27 cellular contexts compared by ENCODE assay signal in genomic region chr4:136557396-136557795, GRCh38.
"Had no signal": no experiment of that assay in that cellular context is flagged by ENCODE, and none has a peak within 500 bp of the region (broad histone marks: within the 10 kb centered on the region; RNA-seq: fewer than 3 reads in every experiment).

No MANE protein-coding gene starts in this region.

- ATAC-seq: stimulated activated effector memory CD8-positive, alpha-beta T cell treated with anti-CD3 and anti-CD28 coated beads, Interleukin-12 subunit alpha, Interleukin-12 subunit beta, amount 100 ng/mL, for 72 hours; stimulated activated memory B cell treated with anti-CD40 and anti-IgM and Interleukin-4, amounts not matched to agents 10 μg/mL and 1 μg/mL and 100 μg/mL, for 72 hours; stimulated activated naive B cell treated with anti-CD40 and anti-IgM and Interleukin-4, amounts not matched to agents 10 μg/mL and 1 μg/mL and 100 μg/mL, for 72 hours; stimulated activated naive CD8-positive, alpha-beta T cell treated with anti-CD3 and anti-CD28 coated beads, Interleukin-15, amount 100 ng/mL, for 72 hours; stimulated activated naive CD8-positive, alpha-beta T cell treated with anti-CD3 and anti-CD28 coated beads, Interleukin-15, Interleukin-2, amounts not matched to agents 100 U/mL and 50 U/mL, for 24 hours; upper lobe of right lung had no signal

- H3K36me3 ChIP-seq: stomach, suprapubic skin, thoracic aorta, thyroid gland, tibial artery, tibial nerve, transverse colon, upper lobe of left lung, upper lobe of right lung, uterus, vagina had no signal

- H3K27ac ChIP-seq: stomach, suprapubic skin, testis, thoracic aorta, thyroid gland, tibial artery, tibial nerve, transverse colon, upper lobe of left lung, upper lobe of right lung, uterus, vagina had no signal

- H3K9me3 ChIP-seq: stomach, suprapubic skin, testis, thoracic aorta, thyroid gland, tibial artery, tibial nerve, transverse colon, upper lobe of left lung, upper lobe of right lung, uterus, vagina had no signal

- H3K4me3 ChIP-seq: stomach, suprapubic skin, testis, thoracic aorta, thyroid gland, tibial artery, tibial nerve, transverse colon, upper lobe of left lung, upper lobe of right lung, uterus, vagina had no signal

- FAIRE-seq: urothelium cell line had no signal

- H3K27me3 ChIP-seq: stomach, suprapubic skin, testis, thyroid gland, tibial artery, tibial nerve, transverse colon, upper lobe of left lung, upper lobe of right lung, uterus, vagina had no signal

- DNase-seq: stimulated activated CD4-positive, alpha-beta T cell treated with anti-CD3 and anti-CD28 coated beads, Interleukin-2, amount 100 ng/mL, for 48 hours; stimulated activated CD4-positive, alpha-beta T cell treated with anti-CD3 and anti-CD28 coated beads, Interleukin-4, amount 100 ng/mL, for 1 hour; stimulated activated CD4-positive, alpha-beta T cell treated with anti-CD3 and anti-CD28 coated beads, Interleukin-4, amount 100 ng/mL, for 24 hours; stimulated activated CD4-positive, alpha-beta T cell treated with anti-CD3 and anti-CD28 coated beads, Interleukin-4, amount 100 ng/mL, for 4 hours; stimulated activated CD8-positive, alpha-beta memory T cell treated with anti-CD3 and anti-CD28 coated beads, Interleukin-4, amount 100 ng/mL, for 48 hours; stimulated activated naive B cell treated with anti-CD40 and anti-IgM and Interleukin-4, amounts not matched to agents 10 μg/mL and 1 μg/mL and 100 μg/mL, for 72 hours; stimulated activated naive CD4-positive, alpha-beta T cell; stimulated activated naive CD4-positive, alpha-beta T cell treated with Interleukin-2 at 50 U/mL for 16 hours; stimulated activated naive CD8-positive, alpha-beta T cell treated with anti-CD3 and anti-CD28 coated beads, Interleukin-15, amount 100 ng/mL, for 72 hours; stimulated activated naive CD8-positive, alpha-beta T cell treated with anti-CD3 and anti-CD28 coated beads, Interleukin-15, Interleukin-2, amounts not matched to agents 100 U/mL and 50 U/mL, for 24 hours; stomach; substantia nigra; testis; thyroid gland; tibial artery; transverse colon; trophoblast cell; upper lobe of left lung; upper lobe of right lung; uterus had no signal

- H3K4me1 ChIP-seq: suprapubic skin, testis, thyroid gland, tibial artery, tibial nerve, upper lobe of left lung, upper lobe of right lung, uterus, vagina had no signal
